27 cellular contexts compared by ENCODE assay signal in genomic region chr12:29971431-29971830, GRCh38.
"Had no signal": no experiment of that assay in that cellular context is flagged by ENCODE, and none has a peak within 500 bp of the region (broad histone marks: within the 10 kb centered on the region; RNA-seq: fewer than 3 reads in every experiment).

No MANE protein-coding gene starts in this region.

- H3K4me3 Mint-ChIP-seq: activated CD8-positive, alpha-beta memory T cell treated with anti-CD3 and anti-CD28 coated beads, Interleukin-2, amount 10 ng/mL, durations not matched to agents 7 days and 5 days; activated CD8-positive, alpha-beta T cell treated with anti-CD3 and anti-CD28 coated beads for 36 hours; activated naive CD4-positive, alpha-beta T cell treated with anti-CD3 and anti-CD28 coated beads, Interleukin-2, amount 50 U/mL, for 24 hours; activated naive CD8-positive, alpha-beta T cell treated with anti-CD3 and anti-CD28 coated beads, Interleukin-2, amount 50 U/mL, for 24 hours; dendritic cell treated with granulocyte-macrophage colony-stimulating factor and Interleukin-4, amounts not matched to agents 40 ng/mL and 50 ng/mL, for 4 days; naive B cell; nephron progenitor cell; stimulated activated naive B cell treated with anti-CD40 and anti-IgM and Interleukin-4, amounts not matched to agents 10 μg/mL and 1 μg/mL and 100 μg/mL, for 72 hours; WTC11 had no signal

- H3K27ac Mint-ChIP-seq: activated CD8-positive, alpha-beta memory T cell treated with anti-CD3 and anti-CD28 coated beads, Interleukin-2, amount 10 ng/mL, durations not matched to agents 7 days and 5 days; activated CD8-positive, alpha-beta T cell treated with anti-CD3 and anti-CD28 coated beads for 36 hours; activated naive CD4-positive, alpha-beta T cell treated with anti-CD3 and anti-CD28 coated beads, Interleukin-2, amount 50 U/mL, for 24 hours; activated naive CD8-positive, alpha-beta T cell treated with anti-CD3 and anti-CD28 coated beads, Interleukin-2, amount 50 U/mL, for 24 hours; activated T-helper 2 cell treated with anti-CD3 and anti-CD28 coated beads, Interferon-gamma antibody, Interleukin-2, Interleukin-4, amounts not matched to agents 10 μg/mL and 5 μg/mL and 100 μg/mL, durations not matched to agents 14 hours and 24 hours and 36 hours; dendritic cell treated with granulocyte-macrophage colony-stimulating factor and Interleukin-4, amounts not matched to agents 40 ng/mL and 50 ng/mL, for 4 days; naive B cell; nephron progenitor cell; stimulated activated naive B cell treated with anti-CD40 and anti-IgM and Interleukin-4, amounts not matched to agents 10 μg/mL and 1 μg/mL and 100 μg/mL, for 72 hours; WTC11 had no signal

- H3K27ac ChIP-seq: stomach, tibial nerve had no signal

- H3K36me3 Mint-ChIP-seq: activated CD8-positive, alpha-beta memory T cell treated with anti-CD3 and anti-CD28 coated beads, Interleukin-2, amount 10 ng/mL, durations not matched to agents 7 days and 5 days; activated naive CD4-positive, alpha-beta T cell treated with anti-CD3 and anti-CD28 coated beads, Interleukin-2, amount 50 U/mL, for 24 hours; naive B cell; stimulated activated naive B cell treated with anti-CD40 and anti-IgM and Interleukin-4, amounts not matched to agents 10 μg/mL and 1 μg/mL and 100 μg/mL, for 72 hours had no signal

- H3K4me1 Mint-ChIP-seq: activated CD8-positive, alpha-beta memory T cell treated with anti-CD3 and anti-CD28 coated beads, Interleukin-2, amount 10 ng/mL, durations not matched to agents 7 days and 5 days; activated naive CD4-positive, alpha-beta T cell treated with anti-CD3 and anti-CD28 coated beads, Interleukin-2, amount 50 U/mL, for 24 hours; activated naive CD8-positive, alpha-beta T cell treated with anti-CD3 and anti-CD28 coated beads, Interleukin-2, amount 50 U/mL, for 24 hours; naive B cell; nephron progenitor cell; stimulated activated naive B cell treated with anti-CD40 and anti-IgM and Interleukin-4, amounts not matched to agents 10 μg/mL and 1 μg/mL and 100 μg/mL, for 72 hours had no signal

- H3K4me3 ChIP-seq: gastrocnemius medialis, stomach, tibial nerve had no signal

- H3K27me3 Mint-ChIP-seq: activated CD8-positive, alpha-beta memory T cell treated with anti-CD3 and anti-CD28 coated beads, Interleukin-2, amount 10 ng/mL, durations not matched to agents 7 days and 5 days; activated CD8-positive, alpha-beta T cell treated with anti-CD3 and anti-CD28 coated beads for 36 hours; activated naive CD4-positive, alpha-beta T cell treated with anti-CD3 and anti-CD28 coated beads, Interleukin-2, amount 50 U/mL, for 24 hours; activated naive CD8-positive, alpha-beta T cell treated with anti-CD3 and anti-CD28 coated beads, Interleukin-2, amount 50 U/mL, for 24 hours; dendritic cell treated with granulocyte-macrophage colony-stimulating factor and Interleukin-4, amounts not matched to agents 40 ng/mL and 50 ng/mL, for 4 days; naive B cell; stimulated activated naive B cell treated with anti-CD40 and anti-IgM and Interleukin-4, amounts not matched to agents 10 μg/mL and 1 μg/mL and 100 μg/mL, for 72 hours had no signal

- H3K4me1 ChIP-seq: tibial nerve had no signal

- H3K9me3 Mint-ChIP-seq: activated CD8-positive, alpha-beta T cell treated with anti-CD3 and anti-CD28 coated beads for 36 hours; activated naive CD4-positive, alpha-beta T cell treated with anti-CD3 and anti-CD28 coated beads, Interleukin-2, amount 50 U/mL, for 24 hours; activated naive CD8-positive, alpha-beta T cell treated with anti-CD3 and anti-CD28 coated beads, Interleukin-2, amount 50 U/mL, for 24 hours; activated T-helper 2 cell treated with anti-CD3 and anti-CD28 coated beads, Interferon-gamma antibody, Interleukin-2, Interleukin-4, amounts not matched to agents 10 μg/mL and 5 μg/mL and 100 μg/mL, durations not matched to agents 14 hours and 24 hours and 36 hours; dendritic cell treated with granulocyte-macrophage colony-stimulating factor and Interleukin-4, amounts not matched to agents 40 ng/mL and 50 ng/mL, for 4 days; nephron progenitor cell had no signal

- H3K27me3 ChIP-seq: gastrocnemius medialis, stomach, tibial nerve had no signal

- H3K9me3 ChIP-seq: gastrocnemius medialis, stomach, tibial nerve had no signal

- DNase-seq: activated CD4-positive, alpha-beta T cell treated with anti-CD3 and anti-CD28 coated beads for 1 hour; activated CD4-positive, alpha-beta T cell treated with anti-CD3 and anti-CD28 coated beads, Interleukin-2, amount 50 U/mL, for 1 hour; activated CD8-positive, alpha-beta memory T cell treated with anti-CD3 and anti-CD28 coated beads, Interleukin-2, amount 10 ng/mL, durations not matched to agents 7 days and 5 days; activated CD8-positive, alpha-beta T cell treated with anti-CD3 and anti-CD28 coated beads for 36 hours; activated naive CD8-positive, alpha-beta T cell treated with anti-CD3 and anti-CD28 coated beads, Interleukin-2, amount 50 U/mL, for 24 hours; activated T-cell treated with anti-CD3 and anti-CD28 coated beads, Interleukin-2, amount 50 U/mL, for 48 hours; amygdala; caudate nucleus; effector CD4-positive, alpha-beta T cell; gastrocnemius medialis; glutamatergic neuron; islet precursor cell; left ventricle myocardium superior; mammary epithelial cell; naive B cell; nephron progenitor cell; right cardiac atrium; stimulated activated CD4-positive, alpha-beta T cell treated with anti-CD3 and anti-CD28 coated beads, Interleukin-15, amount 100 ng/mL, for 24 hours; stimulated activated CD4-positive, alpha-beta T cell treated with anti-CD3 and anti-CD28 coated beads, Interleukin-2, amount 100 ng/mL, for 24 hours; stimulated activated naive B cell treated with anti-CD40 and anti-IgM and Interleukin-4, amounts not matched to agents 10 μg/mL and 1 μg/mL and 100 μg/mL, for 72 hours; stomach; T-helper 2 cell had no signal

- ATAC-seq: activated CD8-positive, alpha-beta memory T cell treated with anti-CD3 and anti-CD28 coated beads, Interleukin-2, amount 10 ng/mL, durations not matched to agents 7 days and 5 days; activated CD8-positive, alpha-beta T cell treated with anti-CD3 and anti-CD28 coated beads for 36 hours; activated naive CD8-positive, alpha-beta T cell treated with anti-CD3 and anti-CD28 coated beads, Interleukin-2, amount 50 U/mL, for 24 hours; gastrocnemius medialis; left ventricle myocardium superior; right cardiac atrium; stimulated activated naive B cell treated with anti-CD40 and anti-IgM and Interleukin-4, amounts not matched to agents 10 μg/mL and 1 μg/mL and 100 μg/mL, for 72 hours; WTC11 had no signal

- H3K36me3 ChIP-seq: gastrocnemius medialis, stomach, tibial nerve had no signal
